In genomic region chr11:47415949-47416472, GRCh38 we compare ENCODE assay signal across 8 cellular contexts. TPM values are rescaled to one million over a fixed set of nuclear protein-coding genes. Genes with fewer than 3 reads are reported as not detected.
A peak's percentile ranks its signal among the peaks of the same experiment; 100 is the strongest.
DNase-seq lines count a peak whose midpoint lies in the region; ATAC-seq and TF ChIP-seq lines count a peak whose summit lies in the region.

No MANE protein-coding gene starts in this region.

- H3K27ac ChIP-seq in SK-N-SH (ENCODE audit: low read depth in 2 of 2, low read length in 1 of 2): peak overlapping the region; percentile 71 to 83
- peak overlapping the region; percentile 73 to 88 (median 84) for H3K27ac ChIP-seq in gastrocnemius medialis

- no peak overlapping the region for H3K4me3 Mint-ChIP-seq in T-helper 2 cell treated with Interferon-gamma antibody and Interleukin-4, amounts not matched to agents 5 μg/mL and 100 μg/mL, for 36 hours

- H3K4me1 ChIP-seq in SK-N-SH (ENCODE audit: control insufficient read depth in 1 of 2, insufficient read depth in 2 of 2, low read depth in 1 of 2, low read length in 1 of 2): peaks cover 12 to 15% of the 10 kb centered on the region in 2 experiments; a peak in 3 of 4 replicates
- peaks cover 18 to 20% of the 10 kb centered on the region in 2 donors for H3K4me1 ChIP-seq in gastrocnemius medialis

- H3K36me3 Mint-ChIP-seq in T-helper 2 cell treated with Interferon-gamma antibody and Interleukin-4, amounts not matched to agents 5 μg/mL and 100 μg/mL, for 36 hours (ENCODE audit: low read depth): peaks cover 28% of the 10 kb centered on the region

- 0 out of 2 replicates have a peak, but pooled peaks cover 3% of the 10 kb centered on the region for H4K20me1 ChIP-seq in SK-N-SH (ENCODE audit: insufficient read depth)

- in situ Hi-C loops in gastrocnemius medialis (cut with MboI; ENCODE audit: low sequenced_read_pairs in 4 of 4): no loop called here

- DNase-seq in GM04503 (ENCODE audit: low read depth): peak; percentile 86
- no peak for DNase-seq in SK-N-SH
- DNase-seq in Right ventricle myocardium inferior (ENCODE audit: missing footprints): peak; percentile 88
- peak; percentile 74 to 86 for DNase-seq in gastrocnemius medialis
- DNase-seq in T-helper 2 cell treated with Interferon-gamma antibody and Interleukin-4, amounts not matched to agents 5 μg/mL and 100 μg/mL, for 36 hours (ENCODE audit: low spot score): no peak
- no peak for DNase-seq in hippocampal formation (lab: John Stamatoyannopoulos, UW)
- no peak for DNase-seq in NCI-H526 treated with DMSO at 0.1 percent for 48 hours (lab: John Stamatoyannopoulos, UW)

- ATAC-seq in Right ventricle myocardium inferior (peak; percentile 84), gastrocnemius medialis (peak; percentile 88 to 91), GM18517 (IDR thresholded peaks at IDR 0.05; ENCODE audit: unreplicated experiment) (no peak)

- TF ChIP-seq EP300 in SK-N-SH (IDR thresholded peaks at IDR 0.05; ENCODE audit: borderline replicate concordance in 1 of 2, low read depth in 1 of 2, low read length in 1 of 2): no peak; a peak in 1 of 4 replicates

- POLR2A ChIA-PET in SK-N-SH (lab: Yijun Ruan, JAX): interaction anchor here (0.7 kb wide), 1 partner anchor 10 kb away, joined by 3 read pairs; the partner anchor contains the start of gene PSMC3

- H3K27ac Mint-ChIP-seq in T-helper 2 cell treated with Interferon-gamma antibody and Interleukin-4, amounts not matched to agents 5 μg/mL and 100 μg/mL, for 36 hours: no peak overlapping the region

- intact Hi-C loops in Right ventricle myocardium inferior (cut with DNase I) (no loop called here), gastrocnemius medialis (cut with DNase I; ENCODE audit: low total_unique reads) (no loop called here)

- no peaks in the 10 kb centered on the region for H3K27me3 ChIP-seq in SK-N-SH (ENCODE audit: insufficient read depth)
- H3K27me3 ChIP-seq in gastrocnemius medialis: no peaks in the 10 kb centered on the region

- peak overlapping the region; percentile 44; the same call in 1 of the 2 replicates for H3K9ac ChIP-seq in SK-N-SH

- TF ChIP-seq CTCF in SK-N-SH (IDR thresholded peaks at IDR 0.05) (no peak), gastrocnemius medialis (IDR thresholded peaks at IDR 0.05 in 4 of 5, conservative IDR thresholded peaks at IDR 0.05 in 1 of 5) (no peak)

- no peaks in the 10 kb centered on the region for H3K27me3 Mint-ChIP-seq in T-helper 2 cell treated with Interferon-gamma antibody and Interleukin-4, amounts not matched to agents 5 μg/mL and 100 μg/mL, for 36 hours (ENCODE audit: low read depth)

- no peaks in the 10 kb centered on the region for H3K4me1 Mint-ChIP-seq in T-helper 2 cell treated with Interferon-gamma antibody and Interleukin-4, amounts not matched to agents 5 μg/mL and 100 μg/mL, for 36 hours (ENCODE audit: low read depth)

- peak overlapping the region; percentile 59 for H3K4me2 ChIP-seq in SK-N-SH

- no peaks in the 10 kb centered on the region for H3K9me3 Mint-ChIP-seq in T-helper 2 cell treated with Interferon-gamma antibody and Interleukin-4, amounts not matched to agents 5 μg/mL and 100 μg/mL, for 36 hours

- H3K4me3 ChIP-seq in SK-N-SH (ENCODE audit: low read depth in 2 of 2, low read length in 1 of 2) (no peak overlapping the region), gastrocnemius medialis (no peak overlapping the region)

- H3K79me2 ChIP-seq in SK-N-SH (ENCODE audit: insufficient read depth): peaks cover 17% of the 10 kb centered on the region; the same call in 1 of the 2 replicates

- no peak for TF ChIP-seq RAD21 in SK-N-SH (IDR thresholded peaks at IDR 0.05; ENCODE audit: low read length)

- TF ChIP-seq POLR2A in gastrocnemius medialis (IDR thresholded peaks at IDR 0.05): no peak

- CTCF ChIA-PET in SK-N-SH (lab: Yijun Ruan, JAX): interaction anchor here (0.7 to 1.7 kb wide), 4 partner anchors 9 to 61 kb away, joined by 3 to 6 read pairs (median 4); no protein-coding TSS in a partner anchor

- H3F3A ChIP-seq in SK-N-SH (replicated peaks; ENCODE audit: insufficient read depth): peaks cover 38% of the 10 kb centered on the region

- peaks cover 53 to 63% of the 10 kb centered on the region in 2 experiments for H3K36me3 ChIP-seq in SK-N-SH (replicated peaks in 1 of 2; ENCODE audit: control insufficient read depth in 1 of 2, insufficient read depth in 2 of 2, low read length in 1 of 2)
- peaks cover 0 to 41% of the 10 kb centered on the region in 2 donors for H3K36me3 ChIP-seq in gastrocnemius medialis

- no peak overlapping the region for H2AFZ ChIP-seq in SK-N-SH (ENCODE audit: low read depth)

- WGBS in SK-N-SH (ENCODE audit: low lambda C conversion rate): 18% methylated on average over 6 of the region's 13 CpGs

- H3K9me2 ChIP-seq in SK-N-SH: no peaks in the 10 kb centered on the region

- H3K9me3 ChIP-seq in SK-N-SH (no peaks in the 10 kb centered on the region), gastrocnemius medialis (no peaks in the 10 kb centered on the region)

TF ChIP-seq in SK-N-SH, 30 proteins besides CTCF, POLR2A, EP300 and RAD21 (continues in another document):
- TF ChIP-seq NRF1 (IDR thresholded peaks at IDR 0.05; ENCODE audit: low read depth, low read length) (no peak; the same call in 1 of the 2 replicates), RXRA (IDR thresholded peaks at IDR 0.05; ENCODE audit: borderline replicate concordance, low read depth) (no peak), POLR2AphosphoS5 (IDR thresholded peaks at IDR 0.05; ENCODE audit: low read depth, low read length) (peak; percentile 51; the same call in 1 of the 2 replicates), FOXM1 (IDR thresholded peaks at IDR 0.05; ENCODE audit: low read depth) (no peak), GATA2 (CRISPR knock-in tag; IDR thresholded peaks at IDR 0.05) (no peak), EZH2phosphoT487 (IDR thresholded peaks at IDR 0.05; ENCODE audit: borderline replicate concordance, low read depth) (no peak), SMC3 (IDR thresholded peaks at IDR 0.05; ENCODE audit: low read depth, low read length) (no peak), TEAD4 (IDR thresholded peaks at IDR 0.05; ENCODE audit: borderline replicate concordance, insufficient read depth) (peak; percentile 76), MAX (IDR thresholded peaks at IDR 0.05; ENCODE audit: low read depth) (peak; percentile 79), NFIC (IDR thresholded peaks at IDR 0.05; ENCODE audit: borderline replicate concordance) (peak; percentile 94), JUND (IDR thresholded peaks at IDR 0.05) (peak; percentile 81), MEF2A (IDR thresholded peaks at IDR 0.05; ENCODE audit: borderline replicate concordance, low read depth) (no peak), YY1 (IDR thresholded peaks at IDR 0.05; ENCODE audit: low read depth) (peak; percentile 44; the same call in 1 of the 2 replicates), PBX3 (IDR thresholded peaks at IDR 0.05) (peak; percentile 77), TAF1 (IDR thresholded peaks at IDR 0.05; ENCODE audit: borderline replicate concordance, low read depth, low read length) (0 out of 2 replicates have a peak, but pooled peaks have one; percentile 12)
- TF ChIP-seq, protein P1, sequence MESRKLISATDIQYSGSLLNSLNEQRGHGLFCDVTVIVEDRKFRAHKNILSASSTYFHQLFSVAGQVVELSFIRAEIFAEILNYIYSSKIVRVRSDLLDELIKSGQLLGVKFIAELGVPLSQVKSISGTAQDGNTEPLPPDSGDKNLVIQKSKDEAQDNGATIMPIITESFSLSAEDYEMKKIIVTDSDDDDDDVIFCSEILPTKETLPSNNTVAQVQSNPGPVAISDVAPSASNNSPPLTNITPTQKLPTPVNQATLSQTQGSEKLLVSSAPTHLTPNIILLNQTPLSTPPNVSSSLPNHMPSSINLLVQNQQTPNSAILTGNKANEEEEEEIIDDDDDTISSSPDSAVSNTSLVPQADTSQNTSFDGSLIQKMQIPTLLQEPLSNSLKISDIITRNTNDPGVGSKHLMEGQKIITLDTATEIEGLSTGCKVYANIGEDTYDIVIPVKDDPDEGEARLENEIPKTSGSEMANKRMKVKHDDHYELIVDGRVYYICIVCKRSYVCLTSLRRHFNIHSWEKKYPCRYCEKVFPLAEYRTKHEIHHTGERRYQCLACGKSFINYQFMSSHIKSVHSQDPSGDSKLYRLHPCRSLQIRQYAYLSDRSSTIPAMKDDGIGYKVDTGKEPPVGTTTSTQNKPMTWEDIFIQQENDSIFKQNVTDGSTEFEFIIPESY (IDR thresholded peaks at IDR 0.05; ENCODE audit: borderline replicate concordance, low read depth): 0 out of 2 replicates have a peak, but pooled peaks have one; percentile 48

RNA-seq across cellular contexts. Expression of gene SLC39A13, which starts 7.6 kb away (rescaled TPM):
- 65.5 and 70.7 TPM in 2 replicates for polyA plus RNA-seq in SK-N-SH (2012; rRNA removed)
- 25.2 and 42.6 TPM in 2 replicates for polyA plus RNA-seq in SK-N-SH (2012; cell fraction: cytosol; rRNA removed)
- 288 and 306 TPM in 2 replicates for polyA plus RNA-seq in SK-N-SH (2012; cell fraction: nucleus; rRNA removed)
- total RNA-seq in Right ventricle myocardium inferior (35.0 TPM), gastrocnemius medialis (10 to 100 TPM; 16.8 to 48.9 (median 25.6) TPM)

RNA-seq across cellular contexts. Expression of gene PSMC3, which starts 10.2 kb away (rescaled TPM):
- polyA plus RNA-seq in SK-N-SH (2012; rRNA removed): 184 and 191 TPM in 2 replicates
- 204 and 247 TPM in 2 replicates for polyA plus RNA-seq in SK-N-SH (2012; cell fraction: cytosol; rRNA removed)
- 98.8 and 147 TPM in 2 replicates for polyA plus RNA-seq in SK-N-SH (2012; cell fraction: nucleus; rRNA removed)
- 160 TPM for total RNA-seq in Right ventricle myocardium inferior
- total RNA-seq in gastrocnemius medialis: 100 to 1,000 TPM; 243 to 350 (median 329) TPM

RNA-seq across cellular contexts. Expression of gene RAPSN, which starts 32.9 kb away (rescaled TPM):
- 0.07 and 0.23 TPM in 2 replicates for polyA plus RNA-seq in SK-N-SH (2012; rRNA removed)
- polyA plus RNA-seq in SK-N-SH (2012; cell fraction: cytosol; rRNA removed): 0.01 and 0.05 TPM in 2 replicates
- polyA plus RNA-seq in SK-N-SH (2012; cell fraction: nucleus; rRNA removed): 0.50 and 0.52 TPM in 2 replicates
- total RNA-seq in Right ventricle myocardium inferior (7.0 TPM), gastrocnemius medialis (10 to 100 TPM; 48.9 to 68.6 (median 59.4) TPM)

RNA-seq across cellular contexts. Expression of gene SPI1, which starts 37.7 kb away (rescaled TPM):
- 0.19 TPM in 1 of 2 replicates, not detected in the other for polyA plus RNA-seq in SK-N-SH (2012; rRNA removed)
- 0.08 and 0.09 TPM in 2 replicates for polyA plus RNA-seq in SK-N-SH (2012; cell fraction: cytosol; rRNA removed)
- polyA plus RNA-seq in SK-N-SH (2012; cell fraction: nucleus; rRNA removed): 0.06 and 0.31 TPM in 2 replicates
- total RNA-seq in Right ventricle myocardium inferior (14.6 TPM), gastrocnemius medialis (1 to 10 TPM in 3 of 4 donors, under 1 TPM in 1; 0.44 to 7.0 (median 4.2) TPM)

Comparison
In these comparisons a context has a peak if more than half of its experiments do, and no peak if none do; other contexts are left out.
1. DNase-seq: peak in GM04503 (single experiment), Right ventricle myocardium inferior (single experiment) and gastrocnemius medialis (2 of 2); none in SK-N-SH (single experiment), T-helper 2 cell treated with Interferon-gamma antibody and Interleukin-4, amounts not matched to agents 5 μg/mL and 100 μg/mL, for 36 hours (single experiment), hippocampal formation (0 of 2) and NCI-H526 treated with DMSO at 0.1 percent for 48 hours (single experiment).